ENCODE assay signal across 19 cellular contexts in genomic region chr6:53252177-53252692, GRCh38.
DNase-seq lines count a peak whose midpoint lies in the region; ATAC-seq and TF ChIP-seq lines count a peak whose summit lies in the region.
"Had no signal": no experiment of that assay in that cellular context is flagged by ENCODE, and none has a peak within 500 bp of the region (broad histone marks: within the 10 kb centered on the region; RNA-seq: fewer than 3 reads in every experiment).

No MANE protein-coding gene starts in this region.

- TF ChIP-seq CTCF in left ventricle myocardium inferior (IDR thresholded peaks at IDR 0.05; ENCODE audit: borderline replicate concordance) (no peak), heart right ventricle (IDR thresholded peaks at IDR 0.05) (no peak), Peyer's patch (IDR thresholded peaks at IDR 0.05) (no peak)

- peaks cover 0 to 5% (median 0%) of the 10 kb centered on the region in 7 donors for H3K9me3 Mint-ChIP-seq in naive B cell

- ATAC-seq in heart right ventricle (no peak), naive B cell (ENCODE audit: low read depth in 2 of 2) (no peak), HG02759 (IDR thresholded peaks at IDR 0.05; ENCODE audit: unreplicated experiment) (no peak)
- ATAC-seq: Right ventricle myocardium inferior had no signal

- H3K27me3 ChIP-seq in left ventricle myocardium inferior (ENCODE audit: low read depth) (no peaks in the 10 kb centered on the region), heart right ventricle (no peaks in the 10 kb centered on the region), Peyer's patch (no peaks in the 10 kb centered on the region)

- H3K27ac Mint-ChIP-seq in naive B cell, result peak overlapping the region; percentile 6 to 77 (median 55)

- H3K9me3 ChIP-seq in left ventricle myocardium inferior (replicated peaks) (no peaks in the 10 kb centered on the region), heart right ventricle (no peaks in the 10 kb centered on the region), Peyer's patch (no peaks in the 10 kb centered on the region)

- no peaks in the 10 kb centered on the region for H3K27me3 Mint-ChIP-seq in naive B cell

- 80 to 82% methylated on average over 3 of the region's 3 CpGs for WGBS in heart right ventricle, 2 donors

- H3K36me3 Mint-ChIP-seq in naive B cell, result peaks cover 11 to 18% of the 10 kb centered on the region in 2 donors

- peaks cover 51 to 85% (median 83%) of the 10 kb centered on the region in 3 donors for H3K4me1 Mint-ChIP-seq in naive B cell

- H3K4me1 ChIP-seq in left ventricle myocardium inferior (peaks cover 18% of the 10 kb centered on the region), heart right ventricle (peaks cover 0 to 27% (median 3%) of the 10 kb centered on the region in 9 donors), Peyer's patch (no peaks in the 10 kb centered on the region)

- H3K4me3 ChIP-seq in left ventricle myocardium inferior, result no peak overlapping the region
- H3K4me3 ChIP-seq in heart right ventricle, result no peak overlapping the region
- H3K4me3 ChIP-seq in Peyer's patch, result no peak overlapping the region

- H3K27ac ChIP-seq in left ventricle myocardium inferior (replicated peaks) (peak overlapping the region; percentile 51), heart right ventricle (no peak overlapping the region), angular gyrus (ENCODE audit: low read depth, low read length) (peak overlapping the region; percentile 46), Peyer's patch (no peak overlapping the region)

- H3K4me3 Mint-ChIP-seq in naive B cell, result no peak overlapping the region

- intact Hi-C loops in left ventricle myocardium inferior (cut with micrococcal nuclease), result no loop called here
- intact Hi-C loops in heart right ventricle (cut with DNase I), result loop anchor here in 1 of 10 donors (5.0 kb wide), 1 partner anchor 75 kb away; no protein-coding TSS in a partner anchor

- DNase-seq in left ventricle myocardium inferior (no peak), heart right ventricle (no peak), naive B cell (no peak), T1000 (lab: John Stamatoyannopoulos, UW) (no peak), Peyer's patch (no peak)
- DNase-seq: 8988T, C1 segment of cervical spinal cord, DMS53, GDM1, KBM-7, MM.1S, NCI-H1048, NCI-H1417 treated with DMSO at 0.1 percent for 48 hours, NCI-H187, NCI-H446, NCI-H526 had no signal

- no peak for TF ChIP-seq POLR2A in Peyer's patch (IDR thresholded peaks at IDR 0.05)

- no peaks in the 10 kb centered on the region for H3K36me3 ChIP-seq in left ventricle myocardium inferior
- peaks cover 0 to 4% (median 0%) of the 10 kb centered on the region in 9 donors for H3K36me3 ChIP-seq in heart right ventricle
- H3K36me3 ChIP-seq in Peyer's patch, result no peaks in the 10 kb centered on the region

Comparison
In these comparisons a context has a peak if more than half of its experiments do, and no peak if none do; other contexts are left out.
1. H3K27ac ChIP-seq: peak in left ventricle myocardium inferior (single experiment) and angular gyrus (single experiment); none in heart right ventricle (0 of 10) and Peyer's patch (0 of 4).